Comparison of ENCODE assay signal across 1 cellular context in genomic region chr6:125986295-125986955, GRCh38.
TF ChIP-seq lines count a peak whose summit lies in the region.

Gene TRMT11, plus strand, starts transcription at chr6:125986540. Its CDS starts 11 bp downstream, at chr6:125986551.

TF ChIP-seq in H1, 55 proteins besides CTCF, POLR2A, EP300 and RAD21:
- no peak for TF ChIP-seq CHD7 (IDR thresholded peaks at IDR 0.05; ENCODE audit: insufficient replicate concordance, low read length)
- peak; percentile 93 for TF ChIP-seq POLR2AphosphoS5 (IDR thresholded peaks at IDR 0.05; ENCODE audit: low read depth, low read length)
- TF ChIP-seq ZNF274 (IDR thresholded peaks at IDR 0.05; ENCODE audit: borderline replicate concordance, extremely low read depth, low read length): no peak
- no peak for TF ChIP-seq BACH1 (IDR thresholded peaks at IDR 0.05; ENCODE audit: low read length)
- no peak for TF ChIP-seq CTBP2 (IDR thresholded peaks at IDR 0.05; ENCODE audit: borderline replicate concordance, insufficient read depth, insufficient read length, low read length)
- peak; percentile 47; the same call in 1 of the 2 replicates for TF ChIP-seq CREB1 (IDR thresholded peaks at IDR 0.05)
- peak; percentile 84 for TF ChIP-seq KDM4A (IDR thresholded peaks at IDR 0.05; ENCODE audit: low read depth, low read length, severe bottlenecking)
- no peak for TF ChIP-seq CBX8 (IDR thresholded peaks at IDR 0.05; ENCODE audit: borderline replicate concordance, low read depth, low read length)
- TF ChIP-seq JUN (IDR thresholded peaks at IDR 0.05; ENCODE audit: low read depth, low read length): no peak
- no peak for TF ChIP-seq SIRT6 (IDR thresholded peaks at IDR 0.05; ENCODE audit: low read length)
- peak; percentile 97 for TF ChIP-seq TAF1 (IDR thresholded peaks at IDR 0.05; ENCODE audit: low read depth, low read length)
- no peak for TF ChIP-seq CHD1 (IDR thresholded peaks at IDR 0.05; ENCODE audit: low read depth, low read length)
- TF ChIP-seq NRF1 (IDR thresholded peaks at IDR 0.05; ENCODE audit: low read depth, low read length): peak; percentile 85
- no peak for TF ChIP-seq SIX5 (IDR thresholded peaks at IDR 0.05; ENCODE audit: low read depth, low read length)
- TF ChIP-seq TEAD4 (IDR thresholded peaks at IDR 0.05; ENCODE audit: low read depth, low read length): no peak
- peak; percentile 62 for TF ChIP-seq E2F6 (IDR thresholded peaks at IDR 0.05)
- TF ChIP-seq KDM5A (IDR thresholded peaks at IDR 0.05; ENCODE audit: low read length): peak; percentile 56; the same call in 1 of the 2 replicates
- no peak for TF ChIP-seq POU5F1 (IDR thresholded peaks at IDR 0.05; ENCODE audit: low read depth, low read length)
- peak; percentile 70; the same call in 1 of the 2 replicates for TF ChIP-seq SP4 (IDR thresholded peaks at IDR 0.05; ENCODE audit: low read length)
- peak in 1 of 2 experiments; percentile 27; a peak in 1 of 4 replicates for TF ChIP-seq HDAC2 (IDR thresholded peaks at IDR 0.05; ENCODE audit: borderline replicate concordance in 1 of 2, low read depth in 2 of 2, low read length in 2 of 2)
- no peak for TF ChIP-seq CBX5 (IDR thresholded peaks at IDR 0.05; ENCODE audit: low read depth, low read length)
- TF ChIP-seq USF2 (IDR thresholded peaks at IDR 0.05; ENCODE audit: low read length): no peak
- TF ChIP-seq RXRA (IDR thresholded peaks at IDR 0.05; ENCODE audit: insufficient read depth, low read depth, low read length): no peak
- no peak for TF ChIP-seq BRCA1 (IDR thresholded peaks at IDR 0.05; ENCODE audit: low read depth, low read length)
- TF ChIP-seq TAF7 (optimal IDR thresholded peaks at IDR 0.05; ENCODE audit: borderline replicate concordance, low read depth, low read length): peak; percentile 93
- TF ChIP-seq ASH2L (IDR thresholded peaks at IDR 0.05; ENCODE audit: low read length): peak; percentile 97
- peak; percentile 95 for TF ChIP-seq RBBP5 (IDR thresholded peaks at IDR 0.05; ENCODE audit: borderline replicate concordance, low read depth, low read length)
- no peak for TF ChIP-seq SAP30 (IDR thresholded peaks at IDR 0.05; ENCODE audit: insufficient read depth, insufficient replicate concordance, low read length)
- TF ChIP-seq CHD2 (IDR thresholded peaks at IDR 0.05; ENCODE audit: low read length): peak; percentile 70; the same call in 1 of the 2 replicates
- TF ChIP-seq PHF8 (conservative IDR thresholded peaks at IDR 0.05; ENCODE audit: low read depth, low read length): peak; percentile 97
- peak; percentile 80 for TF ChIP-seq MAX (IDR thresholded peaks at IDR 0.05)
- no peak for TF ChIP-seq JUND (IDR thresholded peaks at IDR 0.05; ENCODE audit: low read length)
- no peak for TF ChIP-seq FOSL1 (IDR thresholded peaks at IDR 0.05; ENCODE audit: insufficient read depth, low read depth, low read length)
- TF ChIP-seq SIN3A (conservative IDR thresholded peaks at IDR 0.05 in 1 of 2, IDR thresholded peaks at IDR 0.05 in 1 of 2; ENCODE audit: low read depth in 1 of 2, low read length in 2 of 2): peak; percentile 74 to 82; a peak in 2 of 4 replicates
- TF ChIP-seq SP2 (IDR thresholded peaks at IDR 0.05; ENCODE audit: low read length): no peak
- peak; percentile 90 for TF ChIP-seq GABPA (IDR thresholded peaks at IDR 0.05; ENCODE audit: borderline replicate concordance, insufficient read depth, low read length)
- TF ChIP-seq SUZ12 (IDR thresholded peaks at IDR 0.05; ENCODE audit: low read length): no peak
- TF ChIP-seq NANOG (IDR thresholded peaks at IDR 0.05; ENCODE audit: insufficient read depth, low read depth, low read length, poor library complexity, severe bottlenecking): no peak
- no peak for TF ChIP-seq RNF2 (IDR thresholded peaks at IDR 0.05; ENCODE audit: borderline replicate concordance, low read depth, low read length, missing control alignments, poor library complexity, severe bottlenecking)
- TF ChIP-seq ATF3 (IDR thresholded peaks at IDR 0.05; ENCODE audit: insufficient read depth, low read depth, low read length): no peak
- TF ChIP-seq CEBPB (IDR thresholded peaks at IDR 0.05; ENCODE audit: low read depth, low read length): no peak
- TF ChIP-seq SRF (IDR thresholded peaks at IDR 0.05; ENCODE audit: low read depth, low read length): no peak
- no peak for TF ChIP-seq EZH2 (IDR thresholded peaks at IDR 0.05; ENCODE audit: low read depth, low read length, severe bottlenecking)
- TF ChIP-seq TBP (IDR thresholded peaks at IDR 0.05; ENCODE audit: low read depth, low read length): peak; percentile 79
- TF ChIP-seq RFX5 (IDR thresholded peaks at IDR 0.05; ENCODE audit: borderline replicate concordance, low read depth, low read length): no peak
- TF ChIP-seq HDAC6 (IDR thresholded peaks at IDR 0.05; ENCODE audit: low read depth, low read length): no peak
- 0 out of 2 replicates have a peak, but pooled peaks have one; percentile 35 for TF ChIP-seq TCF12 (IDR thresholded peaks at IDR 0.05; ENCODE audit: low read depth, low read length)
- no peak for TF ChIP-seq ATF2 (IDR thresholded peaks at IDR 0.05; ENCODE audit: low read length)
- TF ChIP-seq GTF2F1 (IDR thresholded peaks at IDR 0.05; ENCODE audit: borderline replicate concordance, low read depth, low read length): 0 out of 2 replicates have a peak, but pooled peaks have one; percentile 19
- TF ChIP-seq EGR1 (IDR thresholded peaks at IDR 0.05; ENCODE audit: borderline replicate concordance, low read depth, low read length): no peak
- TF ChIP-seq MAFK (IDR thresholded peaks at IDR 0.05; ENCODE audit: low read depth, low read length): no peak
- no peak for TF ChIP-seq KDM1A (IDR thresholded peaks at IDR 0.05; ENCODE audit: borderline replicate concordance, low read length)
- no peak for TF ChIP-seq SP1 (IDR thresholded peaks at IDR 0.05; ENCODE audit: low read depth, low read length)
- TF ChIP-seq YY1 (IDR thresholded peaks at IDR 0.05; ENCODE audit: low read depth, low read length): peak; percentile 94
- TF ChIP-seq BCL11A (IDR thresholded peaks at IDR 0.05; ENCODE audit: low read depth in 2 of 2, low read length in 2 of 2): no peak
